In the genomic region with DNA sequence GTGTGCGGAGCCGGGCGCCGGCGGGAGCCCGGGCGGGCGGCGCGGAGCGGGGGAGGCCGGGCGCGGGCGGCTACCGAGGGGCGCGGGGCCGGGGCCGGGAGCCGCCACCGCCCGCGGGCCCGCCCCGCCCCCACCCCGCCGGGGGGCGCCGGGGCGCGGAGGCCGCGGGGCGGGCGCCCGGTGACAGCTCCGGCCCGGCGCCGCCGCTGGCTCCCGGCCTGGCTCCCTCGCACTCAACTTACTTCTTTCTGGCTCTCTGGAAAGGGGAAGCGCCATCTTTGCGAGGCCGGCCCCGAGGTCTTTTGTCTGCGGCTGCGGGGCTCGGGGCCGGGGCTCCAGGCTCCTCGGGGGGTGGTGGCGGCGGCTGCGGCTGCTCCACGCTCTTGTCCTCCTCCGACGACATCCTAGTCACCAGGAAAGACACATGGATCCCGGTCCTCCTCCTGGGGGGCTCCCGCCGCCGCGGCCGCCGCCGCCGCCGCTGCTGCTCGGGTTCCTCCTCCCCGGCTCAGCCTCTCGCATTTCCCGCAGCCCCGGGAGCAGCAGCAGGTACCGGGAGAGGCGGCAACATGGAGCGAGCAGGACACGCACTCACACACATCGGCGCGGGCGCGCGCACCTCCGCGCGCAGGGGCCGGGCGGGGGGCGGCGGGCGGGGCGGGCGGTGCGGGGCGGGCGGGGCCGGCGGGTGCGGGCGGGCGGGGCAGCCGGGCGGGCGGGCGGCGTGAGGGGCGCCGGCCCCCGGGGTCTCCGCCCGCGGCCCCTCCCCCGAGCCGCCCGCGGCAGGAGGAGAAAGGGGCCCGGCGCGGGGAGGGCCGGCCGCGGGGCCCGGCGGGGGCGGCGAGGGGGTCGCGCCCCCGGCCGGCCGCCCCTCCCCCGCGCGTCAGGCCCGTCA, we compare ENCODE assay signal across 8 cellular contexts. TPM values are rescaled to one million over a fixed set of nuclear protein-coding genes. Genes with fewer than 3 reads are reported as not detected.
DNase-seq lines count a peak whose midpoint lies in the region; ATAC-seq, FAIRE-seq and TF ChIP-seq lines count a peak whose summit lies in the region.

A gene (minus strand): TSS at position 620 of the 895 bp plus-strand sequence. CDS start 217 bp downstream, at position 403.

- H3K9me3 ChIP-seq in heart left ventricle: no peaks in the 10 kb centered on the region

- H3K4me1 Mint-ChIP-seq in activated naive CD8-positive, alpha-beta T cell treated with anti-CD3 and anti-CD28 coated beads, Interleukin-2, amount 10 ng/mL, durations not matched to agents 7 days and 5 days: peaks cover 16% of the 10 kb centered on the region

- POLR2A ChIA-PET in activated naive CD8-positive, alpha-beta T cell treated with anti-CD3 and anti-CD28 coated beads, Interleukin-2, amount 10 ng/mL, durations not matched to agents 7 days and 5 days (lab: Charles Lee): interaction anchor here (4.2 kb wide), 1 partner anchor 28 kb away, joined by 24 read pairs; no protein-coding TSS in a partner anchor

- peak; percentile 60 for DNase-seq in NCI-H1436 (lab: John Stamatoyannopoulos, UW)
- no peak for DNase-seq in NCI-H1436 treated with DMSO at 0.1 percent for 48 hours (lab: John Stamatoyannopoulos, UW)
- DNase-seq in SK-MEL-5 (ENCODE audit: low read depth, low spot score): peak; percentile 53
- DNase-seq in activated naive CD8-positive, alpha-beta T cell treated with anti-CD3 and anti-CD28 coated beads, Interleukin-2, amount 10 ng/mL, durations not matched to agents 7 days and 5 days: peak; percentile 72
- peak; percentile 61 to 81 (median 70) for DNase-seq in heart left ventricle
- DNase-seq in posterior cingulate gyrus: peak; percentile 37 to 92 (median 52)
- DNase-seq in urothelium cell line (ENCODE audit: low spot score): peak; percentile 21

- ATAC-seq in HG03139 (IDR thresholded peaks at IDR 0.05; ENCODE audit: unreplicated experiment) (peak; percentile 17), heart left ventricle (peak in 3 of 4 donors; percentile 34 to 53 (median 38))
- ATAC-seq in activated naive CD8-positive, alpha-beta T cell treated with anti-CD3 and anti-CD28 coated beads, Interleukin-2, amount 10 ng/mL, durations not matched to agents 7 days and 5 days (ENCODE audit: low read depth): peak; percentile 3

- peak in 1 of 2 donors; percentile 24 for TF ChIP-seq POLR2A in heart left ventricle (IDR thresholded peaks at IDR 0.05)

- intact Hi-C loops in heart left ventricle (cut with DNase I): loop anchor here in 7 of 10 donors (1.0 to 10.0 kb wide), 7 partner anchors 27 to 239 kb away; a partner anchor contains a TSS
- intact Hi-C loops in posterior cingulate gyrus (cut with DNase I): loop anchor here (1.0 kb wide), 1 partner anchor 29 kb away; no protein-coding TSS in a partner anchor

- no peaks in the 10 kb centered on the region for H3K9me3 Mint-ChIP-seq in activated naive CD8-positive, alpha-beta T cell treated with anti-CD3 and anti-CD28 coated beads, Interleukin-2, amount 10 ng/mL, durations not matched to agents 7 days and 5 days

- WGBS in heart left ventricle, 4 donors: 0 to 1% (median 1%) methylated on average over 26 to 135 of the region's 136 CpGs; no CpG with 5 or more reads in 1 of the 4 donors

- FAIRE-seq in urothelium cell line (lab: Jason Lieb, UNC): no peak

- peak within 1 kb of the TSS; percentile 86 for H3K4me3 Mint-ChIP-seq in activated naive CD8-positive, alpha-beta T cell treated with anti-CD3 and anti-CD28 coated beads, Interleukin-2, amount 10 ng/mL, durations not matched to agents 7 days and 5 days

- peaks cover 0 to 37% (median 29%) of the 10 kb centered on the region in 12 donors for H3K4me1 ChIP-seq in heart left ventricle

- H3K27me3 ChIP-seq in heart left ventricle: no peaks in the 10 kb centered on the region

- no peaks in the 10 kb centered on the region for H3K36me3 Mint-ChIP-seq in activated naive CD8-positive, alpha-beta T cell treated with anti-CD3 and anti-CD28 coated beads, Interleukin-2, amount 10 ng/mL, durations not matched to agents 7 days and 5 days

- TF ChIP-seq CTCF in heart left ventricle (IDR thresholded peaks at IDR 0.05): no peak

- in situ Hi-C loops in SK-MEL-5 (cut with HindIII; ENCODE audit: low pct_unique_long_range_greater_than_20kb, low sequenced_read_pairs): no loop called here

- peak within 1 kb of the TSS; percentile 85 for H3K27ac Mint-ChIP-seq in activated naive CD8-positive, alpha-beta T cell treated with anti-CD3 and anti-CD28 coated beads, Interleukin-2, amount 10 ng/mL, durations not matched to agents 7 days and 5 days

- H3K27ac ChIP-seq in heart left ventricle: peak within 1 kb of the TSS; percentile 95 to 100 (median 98)

- H3K36me3 ChIP-seq in heart left ventricle: no peaks in the 10 kb centered on the region

- H3K27me3 Mint-ChIP-seq in activated naive CD8-positive, alpha-beta T cell treated with anti-CD3 and anti-CD28 coated beads, Interleukin-2, amount 10 ng/mL, durations not matched to agents 7 days and 5 days: no peaks in the 10 kb centered on the region

- H3K4me3 ChIP-seq in heart left ventricle: peak within 1 kb of the TSS; percentile 73 to 99 (median 94)

RNA-seq across cellular contexts. Expression of the gene that starts here (rescaled TPM):
- 14.6 and 15.6 TPM in 2 replicates for total RNA-seq in SK-MEL-5 (2014; rRNA removed; shearing (Covaris generic))
- polyA plus RNA-seq in SK-MEL-5 (2015; cell fraction: cytosol; rRNA removed): 20.7 TPM in 2 replicates
- polyA plus RNA-seq in SK-MEL-5 (2015; cell fraction: nucleus; rRNA removed): 29.3 and 30.4 TPM in 2 replicates
- 100 to 1,000 TPM in 1 of 2 experiments, 10 to 100 TPM in 1; 95.5 to 102 TPM for total RNA-seq in activated naive CD8-positive, alpha-beta T cell treated with anti-CD3 and anti-CD28 coated beads, Interleukin-2, amount 10 ng/mL, durations not matched to agents 7 days and 5 days
- 10 to 100 TPM; 29.3 to 62.4 (median 49.0) TPM for total RNA-seq in heart left ventricle
- polyA plus RNA-seq in heart left ventricle: 10 to 100 TPM in 1 of 2 donors, 1 to 10 TPM in 1; 8.4 to 17.4 TPM
